ENCODE assay signal across 19 cellular contexts in genomic region chr1:235403598-235403997, GRCh38. TPM values are rescaled to one million over a fixed set of nuclear protein-coding genes. Genes with fewer than 3 reads are reported as not detected.
DNase-seq lines count a peak whose midpoint lies in the region; FAIRE-seq and TF ChIP-seq lines count a peak whose summit lies in the region.
"Had no signal": no experiment of that assay in that cellular context is flagged by ENCODE, and none has a peak within 500 bp of the region (broad histone marks: within the 10 kb centered on the region; RNA-seq: fewer than 3 reads in every experiment).

No MANE protein-coding gene starts in this region.

- no peak overlapping the region for H2AFZ ChIP-seq in keratinocyte (ENCODE audit: control insufficient read depth, low read length)

- H3K27me3 Mint-ChIP-seq in MCF 10A (ENCODE audit: insufficient read depth, unreplicated experiment) = no peaks in the 10 kb centered on the region

- H4K20me1 ChIP-seq in keratinocyte (ENCODE audit: control insufficient read depth, extremely low read depth, insufficient read depth, low read length) = no peaks in the 10 kb centered on the region

- peaks cover 27% of the 10 kb centered on the region for H3K36me3 Mint-ChIP-seq in MCF 10A (ENCODE audit: insufficient read depth, unreplicated experiment)

- POLR2A ChIA-PET in MCF 10A (lab: Yijun Ruan, JAX) = interaction anchor here (1.3 to 2.1 kb wide), 3 partner anchors 9 to 74 kb away, joined by 4 to 8 read pairs (median 5); partner anchors contain the start of genes GGPS1 and TBCE

- TF ChIP-seq POLR2A in breast epithelium (IDR thresholded peaks at IDR 0.05) = no peak

- no peak overlapping the region for H3K4me3 ChIP-seq in breast epithelium
- H3K4me3 ChIP-seq in brain microvascular endothelial cell (ENCODE audit: low read depth, low read length) = no peak overlapping the region
- H3K4me3 ChIP-seq in keratinocyte (ENCODE audit: control insufficient read depth in 2 of 3, extremely low read depth in 1 of 3, insufficient read depth in 2 of 3, low read depth in 1 of 3, low read length in 3 of 3) = no peak overlapping the region
- H3K4me3 ChIP-seq in left ventricle myocardium inferior = no peak overlapping the region

- H3K9me1 ChIP-seq in keratinocyte (ENCODE audit: control insufficient read depth, extremely low read depth, insufficient read depth, low read length) = no peaks in the 10 kb centered on the region

- H3K4me2 ChIP-seq in keratinocyte (ENCODE audit: control insufficient read depth, extremely low read depth, insufficient read depth, low read depth, low read length) = no peak overlapping the region

- in situ Hi-C loops in brain microvascular endothelial cell (cut with HindIII; ENCODE audit: low pct_ligation_motif_present, low sequenced_read_pairs) = no loop called here

- no peak for FAIRE-seq in keratinocyte (lab: Jason Lieb, UNC)
- FAIRE-seq: A204.1, GM18507, GM19239 had no signal

- dilution Hi-C loops in keratinocyte (cut with MboI; ENCODE audit: extremely low pct_ligation_motif_present, low sequenced_read_pairs) = no loop called here

- peak overlapping the region; percentile 29 for H3K27ac Mint-ChIP-seq in MCF 10A (ENCODE audit: low read depth, unreplicated experiment)

- H3K4me1 ChIP-seq in breast epithelium (no peaks in the 10 kb centered on the region), keratinocyte (ENCODE audit: control insufficient read depth, extremely low read depth, insufficient read depth, low read length) (peaks cover 24% of the 10 kb centered on the region), left ventricle myocardium inferior (peaks cover 4% of the 10 kb centered on the region)

- peaks cover 41% of the 10 kb centered on the region for H3K4me1 Mint-ChIP-seq in MCF 10A (ENCODE audit: insufficient read depth, unreplicated experiment)

- H3K4me3 Mint-ChIP-seq in MCF 10A (ENCODE audit: unreplicated experiment) = no peak overlapping the region

- TF ChIP-seq CTCF in MCF 10A (IDR thresholded peaks at IDR 0.05; ENCODE audit: unreplicated experiment) (no peak), breast epithelium (IDR thresholded peaks at IDR 0.05) (no peak), brain microvascular endothelial cell (IDR thresholded peaks at IDR 0.05; ENCODE audit: low read depth, low read length, missing control alignments) (no peak), keratinocyte (optimal IDR thresholded peaks at IDR 0.05 in 1 of 3, IDR thresholded peaks at IDR 0.05 in 1 of 3, conservative IDR thresholded peaks at IDR 0.05 in 1 of 3; ENCODE audit: extremely low read depth in 1 of 3, insufficient read depth in 2 of 3, low read length in 3 of 3) (no peak), left ventricle myocardium inferior (IDR thresholded peaks at IDR 0.05; ENCODE audit: borderline replicate concordance) (no peak)

- H3K79me2 ChIP-seq in keratinocyte (ENCODE audit: control insufficient read depth, insufficient read depth, low read length) = peaks cover 18% of the 10 kb centered on the region

- intact Hi-C loops in MCF 10A (cut with micrococcal nuclease) (no loop called here), breast epithelium (cut with DNase I; ENCODE audit: low total_unique reads) (no loop called here), left ventricle myocardium inferior (cut with micrococcal nuclease) (no loop called here)

- no TSS peak for BruUV-seq in MCF 10A (replicated peaks; lab: Mats Ljungman, UMichigan)

- H3K27ac ChIP-seq in breast epithelium (no peak overlapping the region), brain microvascular endothelial cell (peak overlapping the region; percentile 45), keratinocyte (ENCODE audit: control insufficient read depth, insufficient read depth, low read length) (peak overlapping the region; percentile 8), left ventricle myocardium inferior (replicated peaks) (no peak overlapping the region)
- H3K27ac ChIP-seq: C4-2B had no signal

- CTCF ChIA-PET in MCF 10A (lab: Yijun Ruan, JAX) = interaction anchor here (0.6 to 5.7 kb wide), 6 partner anchors 9 to 160 kb away, joined by 3 to 54 read pairs (median 4); no protein-coding TSS in a partner anchor

- H3K9me3 ChIP-seq in breast epithelium (no peaks in the 10 kb centered on the region), keratinocyte (ENCODE audit: control insufficient read depth, low read depth, low read length) (no peaks in the 10 kb centered on the region), left ventricle myocardium inferior (replicated peaks) (no peaks in the 10 kb centered on the region)

- no peak overlapping the region for H3K9ac ChIP-seq in keratinocyte (ENCODE audit: control insufficient read depth, extremely low read depth, insufficient read depth, low read length)

- no peaks in the 10 kb centered on the region for H3K9me3 Mint-ChIP-seq in MCF 10A (ENCODE audit: unreplicated experiment)

- DNase-seq in MCF 10A (ENCODE audit: unreplicated experiment) (peak; percentile 83), breast epithelium (ENCODE audit: low spot score in 2 of 2) (no peak), brain microvascular endothelial cell (no peak), keratinocyte (ENCODE audit: low read depth, low spot score) (no peak), left ventricle myocardium inferior (no peak), NCI-H2029 treated with DMSO at 0.1 percent for 48 hours (lab: John Stamatoyannopoulos, UW) (no peak), epidermal melanocyte (ENCODE audit: insufficient read length, low spot score) (no peak), HUDEP-2 (lab: John Stamatoyannopoulos, UW; ENCODE audit: unreplicated experiment in 76 of 76) (no peak)
- DNase-seq: DMS153, HCEC 1CT, NCI-H1092 treated with DMSO at 0.1 percent for 48 hours, NCI-H1694, NCI-H446, NCI-H748 treated with DMSO at 0.1 percent for 48 hours, SHP77 had no signal

- H3K36me3 ChIP-seq in breast epithelium = no peaks in the 10 kb centered on the region
- peaks cover 2% of the 10 kb centered on the region for H3K36me3 ChIP-seq in brain microvascular endothelial cell (replicated peaks)
- no peaks in the 10 kb centered on the region for H3K36me3 ChIP-seq in keratinocyte (ENCODE audit: control insufficient read depth in 2 of 2, extremely low read depth in 1 of 2, insufficient read depth in 2 of 2, low read length in 2 of 2)
- H3K36me3 ChIP-seq in left ventricle myocardium inferior = peaks cover 17% of the 10 kb centered on the region

- no peaks in the 10 kb centered on the region for H3K27me3 ChIP-seq in breast epithelium
- H3K27me3 ChIP-seq in brain microvascular endothelial cell (replicated peaks) = no peaks in the 10 kb centered on the region
- H3K27me3 ChIP-seq in keratinocyte (ENCODE audit: control insufficient read depth, extremely low read depth, insufficient read depth, low read length) = no peaks in the 10 kb centered on the region
- no peaks in the 10 kb centered on the region for H3K27me3 ChIP-seq in left ventricle myocardium inferior (ENCODE audit: low read depth)

RNA-seq across cellular contexts. Expression of gene TBCE, which starts 36.4 kb away (rescaled TPM):
- 45.6 and 52.5 TPM in 2 replicates for total RNA-seq in MCF 10A (2022)
- total RNA-seq in breast epithelium = 10 to 100 TPM; 13.3 to 21.2 (median 19.7) TPM
- 19.4 to 27.5 TPM (median 20.9 TPM) in 3 replicates for polyA plus RNA-seq in keratinocyte
- 6.3 TPM for polyA plus RNA-seq in keratinocyte (2011; ENCODE audit: low read depth)
- polyA plus RNA-seq in keratinocyte (2011; cell fraction: cytosol; rRNA removed) = 15.8 and 25.9 TPM in 2 replicates
- 28.4 and 31.1 TPM in 2 replicates for polyA plus RNA-seq in keratinocyte (2011; cell fraction: nucleus; rRNA removed)
- polyA plus RNA-seq in keratinocyte (2012; ENCODE audit: low replicate concordance) = 26.2 and 28.6 TPM in 2 replicates
- polyA minus RNA-seq in keratinocyte = 2.3 to 16.5 TPM (median 12.0 TPM) in 3 replicates
- polyA minus RNA-seq in keratinocyte (2011; cell fraction: cytosol; rRNA and poly(A)+ RNA removed) = 8.4 TPM
- polyA minus RNA-seq in keratinocyte (2011; cell fraction: nucleus; rRNA and poly(A)+ RNA removed) = 13.6 and 19.9 TPM in 2 replicates
- 17.2 TPM for total RNA-seq in left ventricle myocardium inferior

Comparison
In these comparisons a context has a peak if more than half of its experiments do, and no peak if none do; other contexts are left out.
1. H3K27ac ChIP-seq: peak in brain microvascular endothelial cell (single experiment) and keratinocyte (single experiment); none in breast epithelium (0 of 2) and left ventricle myocardium inferior (single experiment).